In the genomic region with DNA sequence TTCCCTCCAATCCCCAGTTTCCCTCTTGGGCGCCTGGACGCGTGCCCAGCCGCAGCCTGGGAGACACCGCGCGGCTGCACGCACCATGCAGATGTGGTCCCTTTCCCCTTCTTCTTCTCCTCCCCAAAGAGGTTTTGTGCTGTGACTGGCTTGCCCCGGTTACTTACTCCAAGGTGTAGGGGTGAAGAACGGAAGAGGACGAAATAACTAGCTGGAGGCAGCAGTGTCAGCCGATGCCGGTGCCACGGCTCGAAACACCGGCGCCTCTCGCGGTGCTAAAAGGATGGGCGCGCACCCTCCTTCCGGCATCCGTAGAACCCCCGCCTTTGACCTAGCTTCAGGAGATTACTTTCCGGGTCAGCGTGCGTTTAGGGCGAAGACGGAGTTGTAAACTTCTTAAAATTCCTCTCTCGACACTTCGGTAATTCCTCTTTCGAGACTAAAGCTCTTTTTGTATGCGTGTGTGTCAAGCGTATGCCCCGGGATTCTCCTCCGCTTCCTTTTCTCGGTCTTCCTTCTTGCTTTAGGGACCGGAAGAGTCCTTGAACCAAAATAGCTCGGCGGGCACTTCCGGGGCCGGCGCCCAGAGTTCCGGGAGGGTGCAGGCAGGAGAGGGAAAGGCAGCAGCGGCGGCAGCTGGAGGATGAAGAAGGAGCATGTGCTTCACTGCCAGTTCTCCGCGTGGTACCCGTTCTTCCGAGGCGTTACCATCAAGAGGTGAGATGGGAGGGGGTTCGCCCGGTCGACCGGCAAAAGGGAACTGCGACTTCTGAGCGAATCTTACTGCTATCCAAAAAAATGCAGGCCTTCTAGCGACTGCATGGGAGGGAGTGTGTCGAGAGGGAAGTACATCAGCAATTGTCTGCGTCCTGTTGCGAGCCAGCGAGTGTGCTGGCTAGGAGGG, we compare ENCODE assay signal across 8 cellular contexts. TPM values are rescaled to one million over a fixed set of nuclear protein-coding genes. Genes with fewer than 3 reads are reported as not detected.
DNase-seq lines count a peak whose midpoint lies in the region; ATAC-seq and TF ChIP-seq lines count a peak whose summit lies in the region.

A gene with protein sequence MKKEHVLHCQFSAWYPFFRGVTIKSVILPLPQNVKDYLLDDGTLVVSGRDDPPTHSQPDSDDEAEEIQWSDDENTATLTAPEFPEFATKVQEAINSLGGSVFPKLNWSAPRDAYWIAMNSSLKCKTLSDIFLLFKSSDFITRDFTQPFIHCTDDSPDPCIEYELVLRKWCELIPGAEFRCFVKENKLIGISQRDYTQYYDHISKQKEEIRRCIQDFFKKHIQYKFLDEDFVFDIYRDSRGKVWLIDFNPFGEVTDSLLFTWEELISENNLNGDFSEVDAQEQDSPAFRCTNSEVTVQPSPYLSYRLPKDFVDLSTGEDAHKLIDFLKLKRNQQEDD (plus strand): TSS at position 586 of the 904 bp plus-strand sequence. CDS start 58 bp downstream, at position 644.
A gene (minus strand): TSS at position 289 of the 904 bp plus-strand sequence. CDS start 9,600 bp downstream, outside the sequence.

- H3K36me3 Mint-ChIP-seq in activated CD4-positive, alpha-beta T cell treated with anti-CD3 and anti-CD28 coated beads, Interleukin-2, amount 10 ng/mL, durations not matched to agents 24 days and 14 days (ENCODE audit: low read depth): peaks cover 46% of the 10 kb centered on the region

- peak within 1 kb of the TSS; percentile 87 to 97 (median 92) for H3K9ac ChIP-seq in BLaER1 treated with 17β-estradiol and CSF1 and Interleukin-3, amounts not matched to agents 10 nM and 100 nM

- peaks cover 50 to 72% (median 62%) of the 10 kb centered on the region in 10 experiments for H3K4me1 ChIP-seq in BLaER1 treated with 17β-estradiol and CSF1 and Interleukin-3, amounts not matched to agents 10 nM and 100 nM

- no peaks in the 10 kb centered on the region for H3K27me3 ChIP-seq in BLaER1 treated with 17β-estradiol and CSF1 and Interleukin-3, amounts not matched to agents 10 nM and 100 nM

- peak within 1 kb of the TSS; percentile 84 to 99 (median 88) for H3K4me3 ChIP-seq in BLaER1 treated with 17β-estradiol and CSF1 and Interleukin-3, amounts not matched to agents 10 nM and 100 nM
- peak within 1 kb of the TSS; percentile 78 for H3K4me3 ChIP-seq in coronary artery

- peak within 1 kb of the TSS; percentile 98 for H3K4me3 Mint-ChIP-seq in activated CD4-positive, alpha-beta T cell treated with anti-CD3 and anti-CD28 coated beads, Interleukin-2, amount 10 ng/mL, durations not matched to agents 24 days and 14 days

- H3K4me2 ChIP-seq in BLaER1 treated with 17β-estradiol and CSF1 and Interleukin-3, amounts not matched to agents 10 nM and 100 nM: peak within 1 kb of the TSS; percentile 79 to 95 (median 90)

- no peak for TF ChIP-seq CTCF in coronary artery (IDR thresholded peaks at IDR 0.05)

- intact Hi-C loops in activated CD4-positive, alpha-beta T cell treated with anti-CD3 and anti-CD28 coated beads, Interleukin-2, amount 10 ng/mL, durations not matched to agents 24 days and 14 days (cut with micrococcal nuclease): loop anchor here (1.0 to 2.0 kb wide), 5 partner anchors 15 to 153 kb away; a partner anchor contains a TSS
- intact Hi-C loops in left colon (cut with DNase I, micrococcal nuclease): no loop called here

- H3K27ac Mint-ChIP-seq in activated CD4-positive, alpha-beta T cell treated with anti-CD3 and anti-CD28 coated beads, Interleukin-2, amount 10 ng/mL, durations not matched to agents 24 days and 14 days: peak within 1 kb of the TSS; percentile 99

- no peaks in the 10 kb centered on the region for H3K27me3 Mint-ChIP-seq in activated CD4-positive, alpha-beta T cell treated with anti-CD3 and anti-CD28 coated beads, Interleukin-2, amount 10 ng/mL, durations not matched to agents 24 days and 14 days

- peak; percentile 27 for DNase-seq in NCI-H524 treated with DMSO at 0.1 percent for 48 hours (lab: John Stamatoyannopoulos, UW)
- DNase-seq in activated CD4-positive, alpha-beta T cell treated with anti-CD3 and anti-CD28 coated beads, Interleukin-2, amount 10 ng/mL, durations not matched to agents 24 days and 14 days: peak; percentile 96
- peak; percentile 91 for DNase-seq in coronary artery (ENCODE audit: low spot score)
- DNase-seq in left colon: peak; percentile 89 to 91
- DNase-seq in stimulated activated CD4-positive, alpha-beta T cell treated with anti-CD3 and anti-CD28 coated beads, Interleukin-1b, Interleukin-23, amount 100 ng/mL, for 4 hours (ENCODE audit: low read depth in 2 of 2): peak; percentile 65 to 75

- no peaks in the 10 kb centered on the region for H3K9me3 ChIP-seq in BLaER1 treated with 17β-estradiol and CSF1 and Interleukin-3, amounts not matched to agents 10 nM and 100 nM (replicated peaks in 1 of 11)

- H3K9me3 Mint-ChIP-seq in activated CD4-positive, alpha-beta T cell treated with anti-CD3 and anti-CD28 coated beads, Interleukin-2, amount 10 ng/mL, durations not matched to agents 24 days and 14 days: no peaks in the 10 kb centered on the region

- peaks cover 40% of the 10 kb centered on the region for H3K4me1 Mint-ChIP-seq in activated CD4-positive, alpha-beta T cell treated with anti-CD3 and anti-CD28 coated beads, Interleukin-2, amount 10 ng/mL, durations not matched to agents 24 days and 14 days

- H3K27ac ChIP-seq in BLaER1 treated with 17β-estradiol and CSF1 and Interleukin-3, amounts not matched to agents 10 nM and 100 nM: peak within 1 kb of the TSS; percentile 93 to 98 (median 96)
- peak within 1 kb of the TSS; percentile 70 to 81 for H3K27ac ChIP-seq in coronary artery

- ATAC-seq in GM19324 (IDR thresholded peaks at IDR 0.05; ENCODE audit: low FRiP score, unreplicated experiment) (peak; percentile 93), HG03460 (IDR thresholded peaks at IDR 0.05; ENCODE audit: unreplicated experiment) (peak; percentile 92), left colon (peak; percentile 96)

- H3K36me3 ChIP-seq in BLaER1 treated with 17β-estradiol and CSF1 and Interleukin-3, amounts not matched to agents 10 nM and 100 nM: peaks cover 23 to 50% (median 39%) of the 10 kb centered on the region in 11 experiments

- H4K20me1 ChIP-seq in BLaER1 treated with 17β-estradiol and CSF1 and Interleukin-3, amounts not matched to agents 10 nM and 100 nM: peaks cover 13 to 67% (median 37%) of the 10 kb centered on the region in 11 experiments; a peak in 20 of 22 replicates

RNA-seq across cellular contexts. Expression of the first gene that starts in this region (rescaled TPM):
- 184 and 185 TPM in 2 replicates for total RNA-seq in activated CD4-positive, alpha-beta T cell treated with anti-CD3 and anti-CD28 coated beads, Interleukin-2, amount 10 ng/mL, durations not matched to agents 24 days and 14 days
- total RNA-seq in left colon: 10 to 100 TPM; 44.4 to 58.8 TPM

RNA-seq across cellular contexts. Expression of the second gene that starts in this region (rescaled TPM):
- 123 and 128 TPM in 2 replicates for total RNA-seq in activated CD4-positive, alpha-beta T cell treated with anti-CD3 and anti-CD28 coated beads, Interleukin-2, amount 10 ng/mL, durations not matched to agents 24 days and 14 days
- 10 to 100 TPM; 33.9 to 45.3 TPM for total RNA-seq in left colon

Comparison
In these comparisons a context has a peak if more than half of its experiments do, and no peak if none do; other contexts are left out.
1. Peak in every context shown above with its lines: DNase-seq, ATAC-seq, H3K4me3 ChIP-seq and H3K27ac ChIP-seq.
2. DNase-seq: peak in every context shown above with its lines; median percentile 96 in activated CD4-positive, alpha-beta T cell treated with anti-CD3 and anti-CD28 coated beads, Interleukin-2, amount 10 ng/mL, durations not matched to agents 24 days and 14 days; 91 in coronary artery; 90 in left colon; 70 in stimulated activated CD4-positive, alpha-beta T cell treated with anti-CD3 and anti-CD28 coated beads, Interleukin-1b, Interleukin-23, amount 100 ng/mL, for 4 hours; 27 in NCI-H524 treated with DMSO at 0.1 percent for 48 hours.